ENCODE assay signal across 17 cellular contexts in the genomic region with DNA sequence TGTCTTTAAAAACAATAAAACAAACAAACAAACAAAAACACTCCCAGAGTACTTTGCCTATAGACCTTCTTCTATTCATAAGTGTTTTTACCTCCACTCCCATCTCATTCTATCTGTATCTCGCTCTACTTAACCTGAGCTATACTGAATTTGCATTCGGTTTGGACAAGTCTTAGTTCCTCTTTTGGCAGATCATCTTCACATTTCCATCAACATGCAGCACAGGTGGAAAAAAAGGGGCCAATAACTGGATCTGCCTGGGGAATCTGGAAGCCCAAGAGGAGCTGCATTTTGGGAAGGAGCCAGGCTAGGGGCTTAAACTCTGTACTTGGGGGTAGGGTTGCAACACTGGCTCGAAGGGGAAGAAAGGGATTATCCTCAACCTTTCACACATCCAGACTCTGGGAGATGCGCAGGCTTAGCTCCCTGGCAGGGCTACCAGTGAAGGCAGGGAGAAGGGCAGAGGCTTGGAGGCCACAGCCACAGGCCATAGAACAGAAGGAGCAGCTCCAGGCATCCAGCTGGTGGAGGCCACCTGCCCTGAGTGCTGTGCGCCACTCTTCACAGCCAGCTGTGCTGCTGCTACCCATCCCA. TPM values are rescaled to one million over a fixed set of nuclear protein-coding genes. Genes with fewer than 3 reads are reported as not detected.
DNase-seq lines count a peak whose midpoint lies in the region; ATAC-seq, FAIRE-seq and TF ChIP-seq lines count a peak whose summit lies in the region.
"Had no signal": no experiment of that assay in that cellular context is flagged by ENCODE, and none has a peak within 500 bp of the region (broad histone marks: within the 10 kb centered on the region; RNA-seq: fewer than 3 reads in every experiment).

No MANE protein-coding gene starts in this region.

- 72 to 81% methylated on average over 5 of the region's 5 CpGs for WGBS in sigmoid colon, 2 donors

- H3K27ac Mint-ChIP-seq in naive B cell: peak overlapping the region in 5 of 6 donors; percentile 5 to 43 (median 38)
- H3K27ac Mint-ChIP-seq: dendritic cell treated with granulocyte-macrophage colony-stimulating factor and Interleukin-4, amounts not matched to agents 40 ng/mL and 50 ng/mL, for 4 days; mesothelial cell of epicardium; WTC11 had no signal

- no peaks in the 10 kb centered on the region for H3K36me3 ChIP-seq in kidney (ENCODE audit: control insufficient read depth in 1 of 2, insufficient read depth in 2 of 2, low read length in 2 of 2)
- H3K36me3 ChIP-seq in sigmoid colon: no peaks in the 10 kb centered on the region
- H3K36me3 ChIP-seq: upper lobe of left lung had no signal

- H3K9me3 ChIP-seq in kidney (ENCODE audit: control insufficient read depth in 1 of 2, low read length in 2 of 2) (no peaks in the 10 kb centered on the region), sigmoid colon (no peaks in the 10 kb centered on the region)
- H3K9me3 ChIP-seq: upper lobe of left lung had no signal

- peaks cover 0 to 5% of the 10 kb centered on the region in 2 donors for H3K4me1 ChIP-seq in kidney (ENCODE audit: control insufficient read depth in 1 of 2, insufficient read depth in 1 of 2, low read depth in 1 of 2, low read length in 2 of 2)
- H3K4me1 ChIP-seq in sigmoid colon: peaks cover 0 to 17% (median 15%) of the 10 kb centered on the region in 4 donors
- H3K4me1 ChIP-seq: parathyroid adenoma had no signal

- intact Hi-C loops in kidney (cut with DNase I) (no loop called here), sigmoid colon (cut with DNase I) (no loop called here)

- H3K36me3 Mint-ChIP-seq in naive B cell: no peaks in the 10 kb centered on the region
- H3K36me3 Mint-ChIP-seq: CD8-positive, alpha-beta memory T cell; mesothelial cell of epicardium; WTC11 had no signal

- H3K27me3 ChIP-seq in sigmoid colon: no peaks in the 10 kb centered on the region
- H3K27me3 ChIP-seq: upper lobe of left lung had no signal

- no peaks in the 10 kb centered on the region for H3K9me3 Mint-ChIP-seq in naive B cell
- H3K9me3 Mint-ChIP-seq: CD8-positive, alpha-beta memory T cell; dendritic cell treated with granulocyte-macrophage colony-stimulating factor and Interleukin-4, amounts not matched to agents 40 ng/mL and 50 ng/mL, for 4 days; mesothelial cell of epicardium; WTC11 had no signal

- H3K9ac ChIP-seq in kidney (ENCODE audit: low read length in 2 of 2): no peak overlapping the region
- H3K9ac ChIP-seq: parathyroid adenoma had no signal

- H3K27me3 Mint-ChIP-seq in naive B cell: peaks cover 0 to 9% (median 4%) of the 10 kb centered on the region in 3 donors
- H3K27me3 Mint-ChIP-seq: CD8-positive, alpha-beta memory T cell; dendritic cell treated with granulocyte-macrophage colony-stimulating factor and Interleukin-4, amounts not matched to agents 40 ng/mL and 50 ng/mL, for 4 days had no signal

- H3K4me1 Mint-ChIP-seq in naive B cell: peaks cover 19 to 32% (median 31%) of the 10 kb centered on the region in 3 donors

- ATAC-seq in GM18907 (IDR thresholded peaks at IDR 0.05; ENCODE audit: unreplicated experiment) (peak; percentile 62), GM21619 (IDR thresholded peaks at IDR 0.05; ENCODE audit: unreplicated experiment) (peak; percentile 80), HG03432 (IDR thresholded peaks at IDR 0.05; ENCODE audit: unreplicated experiment) (peak; percentile 69), naive B cell (ENCODE audit: low read depth in 2 of 2) (peak; percentile 99)
- ATAC-seq: WTC11 had no signal

- peak overlapping the region in 6 of 8 donors; percentile 25 to 78 (median 36) for H3K4me3 Mint-ChIP-seq in naive B cell
- H3K4me3 Mint-ChIP-seq: dendritic cell treated with granulocyte-macrophage colony-stimulating factor and Interleukin-4, amounts not matched to agents 40 ng/mL and 50 ng/mL, for 4 days; mesothelial cell of epicardium; WTC11 had no signal

- no peak for TF ChIP-seq POLR2A in sigmoid colon (IDR thresholded peaks at IDR 0.05)

- no peak overlapping the region for H3K27ac ChIP-seq in kidney (ENCODE audit: low read depth in 2 of 2, low read length in 2 of 2)
- no peak overlapping the region for H3K27ac ChIP-seq in sigmoid colon
- H3K27ac ChIP-seq: parathyroid adenoma, upper lobe of left lung had no signal

- H3K4me3 ChIP-seq in kidney (ENCODE audit: low read length in 2 of 2) (no peak overlapping the region), sigmoid colon (no peak overlapping the region)
- H3K4me3 ChIP-seq: upper lobe of left lung had no signal

- DNase-seq in naive B cell (peak; percentile 59), T-helper 9 cell (no peak), kidney (no peak), sigmoid colon (no peak)
- no peak for DNase-seq in stimulated activated CD4-positive, alpha-beta T cell treated with anti-CD3 and anti-CD28 coated beads, Interleukin-1b, Interleukin-23, amount 100 ng/mL, for 48 hours
- DNase-seq: CD8-positive, alpha-beta memory T cell; NCI-H69; stimulated activated CD8-positive, alpha-beta memory T cell treated with anti-CD3 and anti-CD28 coated beads, Interleukin-4, amount 100 ng/mL, for 48 hours; upper lobe of left lung had no signal

- FAIRE-seq in kidney (lab: Jason Lieb, UNC): no peak
- FAIRE-seq: HTR-8/SVneo had no signal

- no peak for TF ChIP-seq EP300 in sigmoid colon (IDR thresholded peaks at IDR 0.05)

- TF ChIP-seq CTCF in kidney (IDR thresholded peaks at IDR 0.05; ENCODE audit: borderline replicate concordance, extremely low read depth, insufficient read depth) (no peak), sigmoid colon (IDR thresholded peaks at IDR 0.05) (no peak)

RNA-seq across cellular contexts. Expression of a gene that starts 4.1 kb away (rescaled TPM):
- 10 to 100 TPM in 5 of 6 donors, 1 to 10 TPM in 1; 9.6 to 28.9 (median 11.5) TPM for polyA plus RNA-seq in naive B cell (ENCODE audit: low read depth in 6 of 6)
- total RNA-seq in kidney: 2.8 TPM
- 0.69 TPM for polyA plus RNA-seq in kidney (ENCODE audit: insufficient read depth, low read depth, low replicate concordance)
- 1 to 10 TPM; 2.0 to 8.3 (median 3.6) TPM for total RNA-seq in sigmoid colon
- polyA plus RNA-seq in sigmoid colon: 10 to 100 TPM in 1 of 3 donors, 1 to 10 TPM in 2; 7.2 to 12.3 (median 9.0) TPM
